8 cellular contexts compared by ENCODE assay signal in the genomic region with DNA sequence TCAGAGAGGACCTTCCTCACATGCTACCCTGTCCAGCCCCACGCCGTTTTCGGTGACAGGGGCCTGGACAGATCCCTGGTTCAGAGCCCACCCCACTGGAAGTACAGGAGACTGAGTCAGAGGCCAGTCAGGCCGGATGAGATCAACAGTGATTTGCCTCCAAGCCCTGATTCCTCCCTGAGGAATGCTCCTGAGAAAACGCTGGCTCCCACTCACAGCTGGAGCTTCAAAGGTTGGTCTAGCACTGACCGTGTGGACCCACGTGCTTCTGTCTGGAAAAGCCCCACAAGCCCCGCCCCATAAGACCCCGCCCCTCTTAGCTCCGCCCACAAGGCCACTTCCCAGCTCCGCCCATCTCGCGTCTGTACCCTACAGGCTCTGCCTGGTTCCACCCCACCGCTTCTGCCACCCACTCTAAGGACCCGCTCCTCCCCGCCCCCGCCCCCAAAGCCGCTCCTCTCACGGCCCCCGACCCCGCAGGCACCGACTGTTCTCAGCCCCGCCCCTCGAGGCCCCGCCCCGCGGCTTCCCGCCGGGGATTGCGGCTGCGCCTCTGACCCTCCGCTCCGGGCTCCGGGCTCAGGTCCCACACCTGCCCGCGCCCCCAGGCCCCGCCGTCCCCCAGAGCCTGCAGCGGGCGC.
DNase-seq lines count a peak whose midpoint lies in the region; ATAC-seq and TF ChIP-seq lines count a peak whose summit lies in the region.

No MANE protein-coding gene starts in this region.

- no peak overlapping the region for H3K14ac ChIP-seq in H9 (ENCODE audit: insufficient read depth, low read length)

- H3K4me3 ChIP-seq in AG04449 (ENCODE audit: low read depth, low read length), result no peak overlapping the region

- no peak overlapping the region for H3K18ac ChIP-seq in H9 (ENCODE audit: insufficient read length, low read depth, low read length)

- no peak overlapping the region for H4K8ac ChIP-seq in H9 (replicated peaks; ENCODE audit: insufficient read length, low read depth, low read length)

- no peak overlapping the region for H2BK12ac ChIP-seq in H9 (ENCODE audit: insufficient read length, low read depth, low read length)

- H2AFZ ChIP-seq in H9 (ENCODE audit: low read length), result no peak overlapping the region

- TF ChIP-seq CTCF in AG04449 (IDR thresholded peaks at IDR 0.05; ENCODE audit: insufficient read depth, low read length, missing control alignments), result no peak
- no peak for TF ChIP-seq CTCF in H9 (conservative IDR thresholded peaks at IDR 0.05)
- no peak for TF ChIP-seq CTCF in activated B cell treated with CpG ODN at 0.5 μM for 24 hours (IDR thresholded peaks at IDR 0.05)

- H3K9ac ChIP-seq in H9 (ENCODE audit: extremely low read depth, insufficient read length, low read length), result no peak overlapping the region

- no peak overlapping the region for H3K27ac ChIP-seq in H9 (ENCODE audit: insufficient read length, low read depth, low read length)

- H3K36me3 Mint-ChIP-seq in H9 (ENCODE audit: insufficient read depth in 1 of 3, low read depth in 3 of 3), result no peaks in the 10 kb centered on the region
- peaks cover 5% of the 10 kb centered on the region for H3K36me3 Mint-ChIP-seq in activated B cell treated with CpG ODN at 0.5 μM for 24 hours (ENCODE audit: low read depth)

- no peak overlapping the region for H3K23ac ChIP-seq in H9 (ENCODE audit: insufficient read length, low read depth, low read length)

- H3K79me2 ChIP-seq in H9 (ENCODE audit: insufficient read depth, low read length), result no peaks in the 10 kb centered on the region

- H4K20me1 ChIP-seq in H9 (ENCODE audit: control insufficient read depth, insufficient read depth, insufficient read length), result no peaks in the 10 kb centered on the region

- H3K4ac ChIP-seq in H9 (ENCODE audit: low read depth, low read length), result no peak overlapping the region

- H3K4me3 Mint-ChIP-seq in H9, result peak overlapping the region; percentile 43 to 79
- no peak overlapping the region for H3K4me3 Mint-ChIP-seq in activated B cell treated with CpG ODN at 0.5 μM for 24 hours

- ATAC-seq in activated B cell treated with CpG ODN at 0.5 μM for 24 hours (ENCODE audit: low read depth), result peak; percentile 25

- CTCF ChIA-PET in AG04449 (lab: Yijun Ruan, JAX) (interaction anchor here (2.6 kb wide), 1 partner anchor 16 kb away, joined by 13 read pairs; no protein-coding TSS in a partner anchor), activated B cell treated with CpG ODN at 0.5 μM for 24 hours (lab: Charles Lee) (no interaction called here)

- no peak overlapping the region for H3K56ac ChIP-seq in H9 (ENCODE audit: insufficient read length, low read depth, low read length)

- peaks cover 0 to 13% of the 10 kb centered on the region in 2 experiments; a peak in 2 of 4 replicates for H3K4me1 Mint-ChIP-seq in H9
- H3K4me1 Mint-ChIP-seq in activated B cell treated with CpG ODN at 0.5 μM for 24 hours, result peaks cover 4% of the 10 kb centered on the region

- no peak overlapping the region for H2AK5ac ChIP-seq in H9 (ENCODE audit: insufficient read length, low read length)

- intact Hi-C loops in activated B cell treated with CpG ODN at 0.5 μM for 24 hours (cut with micrococcal nuclease), result no loop called here

- H3K27ac Mint-ChIP-seq in H9 (no peak overlapping the region), activated B cell treated with CpG ODN at 0.5 μM for 24 hours (no peak overlapping the region)

- H3K4me2 ChIP-seq in H9 (ENCODE audit: insufficient read depth, insufficient read length, low read length), result no peak overlapping the region

- no CpG with 5 or more reads among the region's 40 CpGs for WGBS in H9 (ENCODE audit: extremely low coverage, insufficient read length, low lambda C conversion rate)

- H3K9me3 ChIP-seq in H9 (ENCODE audit: control insufficient read depth, low read depth, low read length), result no peaks in the 10 kb centered on the region

- no peaks in the 10 kb centered on the region for H3K79me1 ChIP-seq in H9 (ENCODE audit: insufficient read depth, low read depth, low read length, poor library complexity, severe bottlenecking)

- no peak overlapping the region for H2BK20ac ChIP-seq in H9 (ENCODE audit: low read depth, low read length, poor library complexity, severe bottlenecking)

- no peak overlapping the region for H4K91ac ChIP-seq in H9 (ENCODE audit: insufficient read length, low read depth, low read length)

- H3K9me3 Mint-ChIP-seq in H9 (peaks cover 0 to 3% of the 10 kb centered on the region in 2 experiments; a peak in 3 of 5 replicates), activated B cell treated with CpG ODN at 0.5 μM for 24 hours (peaks cover 10% of the 10 kb centered on the region)

- H2BK15ac ChIP-seq in H9 (ENCODE audit: low read depth, low read length), result no peak overlapping the region

- DNase-seq in AG04449 (ENCODE audit: low read depth, low spot score), result peak; percentile 7
- peak; percentile 92 for DNase-seq in H9
- no peak for DNase-seq in activated B cell treated with CpG ODN at 0.5 μM for 24 hours
- peak; percentile 84 for DNase-seq in iPS-NIHi11 (ENCODE audit: low spot score)
- DNase-seq in RPMI8226, result no peak
- DNase-seq in SKM-1 (lab: John Stamatoyannopoulos, UW; ENCODE audit: unreplicated experiment), result no peak
- DNase-seq in midbrain (lab: John Stamatoyannopoulos, UW), result no peak
- no peak for DNase-seq in NCI-H2029 (lab: John Stamatoyannopoulos, UW)

- H4K5ac ChIP-seq in H9 (ENCODE audit: insufficient read length, low read depth, low read length), result no peak overlapping the region

- H3T11ph ChIP-seq in H9 (ENCODE audit: low read length), result no peak overlapping the region

- POLR2A ChIA-PET in AG04449 (lab: Yijun Ruan, JAX) (no interaction called here), activated B cell treated with CpG ODN at 0.5 μM for 24 hours (lab: Charles Lee) (interaction anchor here (0.6 kb wide), 1 partner anchor 362 kb away, joined by 3 read pairs; no protein-coding TSS in a partner anchor)

- peaks cover 3% of the 10 kb centered on the region for H3K23me2 ChIP-seq in H9 (ENCODE audit: insufficient read length, low read depth, low read length, poor library complexity, severe bottlenecking)

- H3K27me3 ChIP-seq in H9 (ENCODE audit: insufficient read depth, low read length), result peaks cover 5% of the 10 kb centered on the region; the same call in 1 of the 2 replicates

- H3K27me3 Mint-ChIP-seq in H9 (ENCODE audit: low read depth) (peaks cover 62% of the 10 kb centered on the region), activated B cell treated with CpG ODN at 0.5 μM for 24 hours (peaks cover 36% of the 10 kb centered on the region)

- no peak overlapping the region for H2BK120ac ChIP-seq in H9 (ENCODE audit: low read depth, low read length, poor library complexity, severe bottlenecking)

- no peak overlapping the region for H2BK5ac ChIP-seq in H9 (ENCODE audit: insufficient read length, low read length)

- no peaks in the 10 kb centered on the region for H3K4me1 ChIP-seq in H9 (ENCODE audit: insufficient read depth, low read length)

Comparison
In these comparisons a context has a peak if more than half of its experiments do, and no peak if none do; other contexts are left out.
1. DNase-seq: peak in AG04449 (single experiment), H9 (single experiment) and iPS-NIHi11 (single experiment); none in activated B cell treated with CpG ODN at 0.5 μM for 24 hours (single experiment), RPMI8226 (single experiment), SKM-1 (single experiment), midbrain (single experiment) and NCI-H2029 (single experiment).